16 cellular contexts compared by ENCODE assay signal in the genomic region with DNA sequence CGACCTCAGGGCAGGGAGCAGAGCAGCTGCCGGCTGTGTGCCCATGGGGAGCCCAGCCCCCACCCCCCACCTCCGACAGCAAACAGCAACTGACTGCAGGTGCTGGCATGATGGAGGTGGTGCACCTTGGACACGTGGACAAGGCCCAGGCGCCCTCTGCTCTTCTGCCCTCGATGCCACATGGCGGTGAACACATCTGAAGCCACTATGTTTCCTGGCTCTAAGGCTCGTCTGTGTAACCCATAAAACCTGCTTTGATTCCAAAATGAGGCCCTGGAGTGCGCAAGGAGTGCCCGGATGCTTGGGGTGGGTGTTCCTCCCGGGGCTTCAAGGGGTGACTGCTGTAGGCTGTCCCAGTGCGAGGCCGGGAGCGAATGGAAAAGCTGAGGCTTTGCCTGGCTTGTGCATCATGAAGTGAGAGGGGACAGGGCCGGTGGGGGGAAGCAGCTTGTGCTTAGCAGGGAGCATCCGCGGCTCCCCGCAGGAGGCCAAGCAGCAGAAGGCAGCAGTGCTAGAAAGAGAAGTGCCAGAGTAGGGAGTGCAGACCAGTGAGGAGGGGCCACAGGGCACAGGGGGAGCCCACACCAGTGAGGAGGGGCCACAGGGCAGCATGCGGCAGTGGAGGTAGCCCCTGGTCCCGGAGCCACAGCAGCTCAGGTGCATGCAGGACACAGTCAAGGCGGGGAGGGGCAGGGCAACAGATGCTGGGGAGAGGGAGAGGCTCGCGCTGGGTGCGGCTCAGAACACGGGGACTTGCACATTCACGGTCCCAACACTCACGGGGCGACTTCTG. TPM values are rescaled to one million over a fixed set of nuclear protein-coding genes. Genes with fewer than 3 reads are reported as not detected.
"Had no signal": no experiment of that assay in that cellular context is flagged by ENCODE, and none has a peak within 500 bp of the region (broad histone marks: within the 10 kb centered on the region; RNA-seq: fewer than 3 reads in every experiment).

No MANE protein-coding gene starts in this region.

- H3K27me3 ChIP-seq: brain microvascular endothelial cell had no signal

- H3K27me3 Mint-ChIP-seq: activated CD4-positive, alpha-beta T cell treated with anti-CD3 and anti-CD28 coated beads, Interleukin-2, amount 10 ng/mL, durations not matched to agents 24 days and 14 days; stimulated activated naive CD8-positive, alpha-beta T cell treated with anti-CD3 and anti-CD28 coated beads, Interleukin-15, amount 100 ng/mL, for 72 hours had no signal

- DNase-seq: activated B cell treated with CpG ODN at 0.5 μM for 24 hours; activated CD4-positive, alpha-beta T cell treated with anti-CD3 and anti-CD28 coated beads, Interleukin-2, amount 10 ng/mL, durations not matched to agents 24 days and 14 days; activated CD8-positive, alpha-beta memory T cell treated with anti-CD3 and anti-CD28 coated beads for 24 hours; anterior cingulate cortex; brain microvascular endothelial cell; effector memory CD8-positive, alpha-beta T cell; foreskin melanocyte; left colon; stimulated activated naive CD8-positive, alpha-beta T cell treated with anti-CD3 and anti-CD28 coated beads, Interleukin-15, amount 100 ng/mL, for 72 hours had no signal

- H3K27ac Mint-ChIP-seq: activated B cell treated with CpG ODN at 0.5 μM for 24 hours; activated CD4-positive, alpha-beta T cell treated with anti-CD3 and anti-CD28 coated beads, Interleukin-2, amount 10 ng/mL, durations not matched to agents 24 days and 14 days; activated T-helper 1 cell treated with anti-CD3 and anti-CD28 coated beads, Interleukin-12 subunit alpha, Interleukin-12 subunit beta, Interleukin-2, Interleukin-4 antibody, amounts not matched to agents 30 ng/mL and 10 ng/mL and 1 ng/mL, durations not matched to agents 14 hours and 24 hours and 36 hours; dendritic cell treated with granulocyte-macrophage colony-stimulating factor and Interleukin-4, amounts not matched to agents 40 ng/mL and 50 ng/mL, for 4 days; effector memory CD8-positive, alpha-beta T cell; memory B cell; naive thymus-derived CD8-positive, alpha-beta T cell had no signal

- H3K27ac ChIP-seq: brain microvascular endothelial cell, thoracic aorta had no signal

- H3K9me3 ChIP-seq: thoracic aorta had no signal

- H3K4me3 ChIP-seq: thoracic aorta had no signal

- FAIRE-seq: TTC549 had no signal

- H3K36me3 Mint-ChIP-seq: naive thymus-derived CD8-positive, alpha-beta T cell had no signal

- H3K4me1 Mint-ChIP-seq: activated B cell treated with CpG ODN at 0.5 μM for 24 hours; stimulated activated naive CD8-positive, alpha-beta T cell treated with anti-CD3 and anti-CD28 coated beads, Interleukin-15, amount 100 ng/mL, for 72 hours had no signal

- H3K4me3 Mint-ChIP-seq: activated B cell treated with CpG ODN at 0.5 μM for 24 hours; activated CD4-positive, alpha-beta T cell treated with anti-CD3 and anti-CD28 coated beads, Interleukin-2, amount 10 ng/mL, durations not matched to agents 24 days and 14 days; activated T-helper 1 cell treated with anti-CD3 and anti-CD28 coated beads, Interleukin-12 subunit alpha, Interleukin-12 subunit beta, Interleukin-2, Interleukin-4 antibody, amounts not matched to agents 30 ng/mL and 10 ng/mL and 1 ng/mL, durations not matched to agents 14 hours and 24 hours and 36 hours; dendritic cell treated with granulocyte-macrophage colony-stimulating factor and Interleukin-4, amounts not matched to agents 40 ng/mL and 50 ng/mL, for 4 days; effector memory CD8-positive, alpha-beta T cell; memory B cell; naive thymus-derived CD8-positive, alpha-beta T cell; stimulated activated naive CD8-positive, alpha-beta T cell treated with anti-CD3 and anti-CD28 coated beads, Interleukin-15, amount 100 ng/mL, for 72 hours had no signal

- ATAC-seq: effector memory CD8-positive, alpha-beta T cell; left colon; naive thymus-derived CD8-positive, alpha-beta T cell; stimulated activated naive CD8-positive, alpha-beta T cell treated with anti-CD3 and anti-CD28 coated beads, Interleukin-15, amount 100 ng/mL, for 72 hours had no signal

- H3K36me3 ChIP-seq: brain microvascular endothelial cell, thoracic aorta had no signal

RNA-seq across cellular contexts. Expression of a gene that starts 30.0 kb away (rescaled TPM):
- total RNA-seq: naive thymus-derived CD8-positive, alpha-beta T cell had no signal
- polyA plus RNA-seq: fibroblast of lung had no signal
